In the genomic region with DNA sequence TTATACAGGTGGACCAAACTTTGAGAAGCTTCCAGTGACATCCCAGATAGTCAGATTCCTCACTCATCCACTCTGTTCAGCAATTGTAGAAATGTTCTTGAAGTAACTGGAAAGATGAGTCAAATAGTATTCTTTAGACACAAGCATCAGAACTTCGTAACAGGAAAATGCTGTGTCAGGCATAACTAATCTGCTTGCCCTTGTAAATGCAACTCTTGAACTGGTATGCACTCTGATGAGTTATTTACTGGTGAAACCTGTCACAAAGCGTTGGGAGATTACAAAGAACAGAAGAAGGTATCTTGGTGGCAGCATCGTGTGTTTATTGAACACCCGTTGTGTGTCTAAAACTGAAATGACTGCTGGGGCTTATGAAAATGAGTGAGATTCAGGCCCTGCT, we compare ENCODE assay signal across 27 cellular contexts. TPM values are rescaled to one million over a fixed set of nuclear protein-coding genes. Genes with fewer than 3 reads are reported as not detected.
A peak's percentile ranks its signal among the peaks of the same experiment; 100 is the strongest.
DNase-seq lines count a peak whose midpoint lies in the region; ATAC-seq and TF ChIP-seq lines count a peak whose summit lies in the region.
"Had no signal": no experiment of that assay in that cellular context is flagged by ENCODE, and none has a peak within 500 bp of the region (broad histone marks: within the 10 kb centered on the region; RNA-seq: fewer than 3 reads in every experiment).

No MANE protein-coding gene starts in this region.

- H3K79me1 ChIP-seq in mesenchymal stem cell (replicated peaks; ENCODE audit: low read length, poor library complexity, severe bottlenecking), result peaks cover 27% of the 10 kb centered on the region

- H3K27me3 ChIP-seq in A673 (replicated peaks; ENCODE audit: insufficient read depth, low read depth, low read length, poor library complexity), result no peaks in the 10 kb centered on the region
- H3K27me3 ChIP-seq in cardiac muscle cell, result no peaks in the 10 kb centered on the region
- no peaks in the 10 kb centered on the region for H3K27me3 ChIP-seq in mesenchymal stem cell (ENCODE audit: control insufficient read depth in 1 of 2, insufficient read depth in 1 of 2, low read length in 2 of 2)

- H3K23ac ChIP-seq in mesenchymal stem cell (ENCODE audit: low read length in 2 of 2), result no peak overlapping the region

- peak overlapping the region in 1 of 2 experiments; percentile 42 for H2BK12ac ChIP-seq in mesenchymal stem cell (ENCODE audit: low read length in 2 of 2)

- H3K27ac ChIP-seq in A673 (ENCODE audit: low read depth, low read length, poor library complexity, severe bottlenecking) (peak overlapping the region; percentile 33), cardiac muscle cell (peak overlapping the region; percentile 43), mesenchymal stem cell (ENCODE audit: low read length, poor library complexity, severe bottlenecking) (no peak overlapping the region)
- H3K27ac ChIP-seq: thoracic aorta had no signal

- no peak overlapping the region for H4K8ac ChIP-seq in mesenchymal stem cell (ENCODE audit: low read length)

- H2BK5ac ChIP-seq in mesenchymal stem cell (ENCODE audit: low read depth, low read length, poor library complexity, severe bottlenecking), result no peak overlapping the region

- H3K36me3 ChIP-seq in A673 (ENCODE audit: insufficient read depth, low read length, poor library complexity, severe bottlenecking), result no peaks in the 10 kb centered on the region
- H3K36me3 ChIP-seq in cardiac muscle cell, result no peaks in the 10 kb centered on the region
- H3K36me3 ChIP-seq in mesenchymal stem cell (ENCODE audit: control insufficient read depth in 1 of 2, insufficient read depth in 2 of 2, low read depth in 1 of 2, low read length in 2 of 2), result peaks cover 4 to 29% of the 10 kb centered on the region in 2 experiments
- H3K36me3 ChIP-seq: thoracic aorta had no signal

- no peak overlapping the region for H2BK120ac ChIP-seq in mesenchymal stem cell (ENCODE audit: low read depth, low read length)

- peaks cover 23% of the 10 kb centered on the region for H3K4me1 Mint-ChIP-seq in activated CD4-positive, alpha-beta memory T cell treated with anti-CD3 and anti-CD28 coated beads, Interleukin-2, amount 10 ng/mL, durations not matched to agents 7 days and 5 days
- no peaks in the 10 kb centered on the region for H3K4me1 Mint-ChIP-seq in activated naive CD8-positive, alpha-beta T cell treated with anti-CD3 and anti-CD28 coated beads for 36 hours
- H3K4me1 Mint-ChIP-seq: CD14-positive monocyte had no signal

- DNase-seq in A673 (ENCODE audit: low spot score), result no peak
- no peak for DNase-seq in activated CD4-positive, alpha-beta memory T cell treated with anti-CD3 and anti-CD28 coated beads, Interleukin-2, amount 10 ng/mL, durations not matched to agents 7 days and 5 days
- DNase-seq in cardiac muscle cell (ENCODE audit: low read depth in 1 of 2, low spot score in 1 of 2), result no peak
- peak; percentile 22 for DNase-seq in mesenchymal stem cell
- DNase-seq in activated naive CD8-positive, alpha-beta T cell treated with anti-CD3 and anti-CD28 coated beads for 36 hours, result no peak
- DNase-seq in NCI-H146 treated with DMSO at 0.1 percent for 48 hours (lab: John Stamatoyannopoulos, UW; ENCODE audit: unreplicated experiment), result no peak
- DNase-seq: activated CD4-positive, alpha-beta T cell treated with anti-CD3 and anti-CD28 coated beads, Interleukin-2, amount 50 U/mL, for 48 hours; activated naive CD4-positive, alpha-beta T cell treated with anti-CD3 and anti-CD28 coated beads for 36 hours; activated T-cell treated with anti-CD3 and anti-CD28 coated beads, Interleukin-2, amount 50 U/mL, for 4 hours; amygdala; dermis blood vessel endothelial cell; glutamatergic neuron; Karpas-422; left colon; naive B cell; NCI-H1092; NCI-H2081; NCI-H446 treated with DMSO at 0.1 percent for 48 hours; nucleus accumbens; stimulated activated CD4-positive, alpha-beta T cell treated with anti-CD3 and anti-CD28 coated beads, Interleukin-12 subunit alpha, Interleukin-12 subunit beta, amount 100 ng/mL, for 4 hours; stimulated activated CD4-positive, alpha-beta T cell treated with anti-CD3 and anti-CD28 coated beads, Interleukin-4, amount 100 ng/mL, for 4 hours; stimulated activated naive CD4-positive, alpha-beta T cell treated with Interleukin-2 at 50 U/mL for 16 hours had no signal

- peak overlapping the region; percentile 65 for H3K27ac Mint-ChIP-seq in activated CD4-positive, alpha-beta memory T cell treated with anti-CD3 and anti-CD28 coated beads, Interleukin-2, amount 10 ng/mL, durations not matched to agents 7 days and 5 days
- H3K27ac Mint-ChIP-seq in activated naive CD8-positive, alpha-beta T cell treated with anti-CD3 and anti-CD28 coated beads for 36 hours, result no peak overlapping the region
- H3K27ac Mint-ChIP-seq: activated naive CD4-positive, alpha-beta T cell treated with anti-CD3 and anti-CD28 coated beads for 36 hours had no signal

- CTCF ChIA-PET in A673 (lab: Charles Lee), result no interaction called here
- CTCF ChIA-PET in activated CD4-positive, alpha-beta memory T cell treated with anti-CD3 and anti-CD28 coated beads, Interleukin-2, amount 10 ng/mL, durations not matched to agents 7 days and 5 days (lab: Charles Lee), result interaction anchor here (1.0 kb wide), 1 partner anchor 11 kb away, joined by 3 read pairs; the partner anchor contains the start of gene DUSP6

- H3K4me1 ChIP-seq in A673 (ENCODE audit: insufficient read depth, low read length, poor library complexity, severe bottlenecking) (peaks cover 43% of the 10 kb centered on the region), cardiac muscle cell (ENCODE audit: low read depth) (no peaks in the 10 kb centered on the region), mesenchymal stem cell (ENCODE audit: control insufficient read depth, insufficient read depth, low read depth, low read length) (peaks cover 3% of the 10 kb centered on the region)

- H3K4me2 ChIP-seq in mesenchymal stem cell (ENCODE audit: low read length, poor library complexity, severe bottlenecking), result no peak overlapping the region

- WGBS in mesenchymal stem cell, result 60% methylated on average over 4 of the region's 4 CpGs

- intact Hi-C loops in A673 (cut with micrococcal nuclease; ENCODE audit: unreplicated experiment), result no loop called here

- H2AK5ac ChIP-seq in mesenchymal stem cell (ENCODE audit: low read length, severe bottlenecking), result no peak overlapping the region

- no peaks in the 10 kb centered on the region for H3K9me3 Mint-ChIP-seq in activated CD4-positive, alpha-beta memory T cell treated with anti-CD3 and anti-CD28 coated beads, Interleukin-2, amount 10 ng/mL, durations not matched to agents 7 days and 5 days
- no peaks in the 10 kb centered on the region for H3K9me3 Mint-ChIP-seq in activated naive CD8-positive, alpha-beta T cell treated with anti-CD3 and anti-CD28 coated beads for 36 hours
- H3K9me3 Mint-ChIP-seq: activated naive CD4-positive, alpha-beta T cell treated with anti-CD3 and anti-CD28 coated beads for 36 hours; activated T-cell treated with anti-CD3 and anti-CD28 coated beads, Interleukin-2, amount 50 U/mL, for 4 hours; CD14-positive monocyte; naive B cell had no signal

- no peak overlapping the region for H3K4me3 ChIP-seq in A673 (ENCODE audit: low read depth, low read length, poor library complexity, severe bottlenecking)
- no peak overlapping the region for H3K4me3 ChIP-seq in cardiac muscle cell
- H3K4me3 ChIP-seq in mesenchymal stem cell (ENCODE audit: insufficient read depth in 1 of 2, low read depth in 1 of 2, low read length in 2 of 2), result no peak overlapping the region
- H3K4me3 ChIP-seq: GM12878, thoracic aorta had no signal

- no peak overlapping the region for H3K18ac ChIP-seq in mesenchymal stem cell (ENCODE audit: low read depth in 1 of 2, low read length in 2 of 2)

- BruUV-seq in A673 (replicated peaks; lab: Mats Ljungman, UMichigan), result no TSS peak

- H3K9me3 ChIP-seq in A673 (ENCODE audit: low read depth, low read length, poor library complexity, severe bottlenecking), result no peaks in the 10 kb centered on the region
- no peaks in the 10 kb centered on the region for H3K9me3 ChIP-seq in cardiac muscle cell (ENCODE audit: low read depth)
- H3K9me3 ChIP-seq in mesenchymal stem cell (ENCODE audit: control insufficient read depth, low read length), result no peaks in the 10 kb centered on the region
- H3K9me3 ChIP-seq: thoracic aorta had no signal

- no peak for TF ChIP-seq CTCF in A673 (conservative IDR thresholded peaks at IDR 0.05; ENCODE audit: low read depth, low read length)
- TF ChIP-seq CTCF in cardiac muscle cell (IDR thresholded peaks at IDR 0.05; ENCODE audit: low read depth, low read length), result no peak

- no peaks in the 10 kb centered on the region for H3K27me3 Mint-ChIP-seq in activated CD4-positive, alpha-beta memory T cell treated with anti-CD3 and anti-CD28 coated beads, Interleukin-2, amount 10 ng/mL, durations not matched to agents 7 days and 5 days
- H3K27me3 Mint-ChIP-seq in activated naive CD8-positive, alpha-beta T cell treated with anti-CD3 and anti-CD28 coated beads for 36 hours, result peaks cover 4% of the 10 kb centered on the region
- H3K27me3 Mint-ChIP-seq: naive B cell had no signal

- H3K14ac ChIP-seq in mesenchymal stem cell (ENCODE audit: low read length in 2 of 2), result no peak overlapping the region

- no peak overlapping the region for H3K9ac ChIP-seq in mesenchymal stem cell (ENCODE audit: low read length)

- no peak overlapping the region for H3K4ac ChIP-seq in mesenchymal stem cell (ENCODE audit: low read depth in 1 of 2, low read length in 2 of 2)

- POLR2A ChIA-PET in A673 (lab: Charles Lee; ENCODE audit: low non-redundant PET), result interaction anchor here (0.6 kb wide), 1 partner anchor 21 kb away, joined by 3 read pairs; no protein-coding TSS in a partner anchor
- POLR2A ChIA-PET in activated CD4-positive, alpha-beta memory T cell treated with anti-CD3 and anti-CD28 coated beads, Interleukin-2, amount 10 ng/mL, durations not matched to agents 7 days and 5 days (lab: Charles Lee), result interaction anchor here (0.8 to 3.3 kb wide), 5 partner anchors 9 to 17 kb away, joined by 3 to 29 read pairs (median 5); partner anchors contain the start of gene DUSP6

- no peak overlapping the region for H2BK15ac ChIP-seq in mesenchymal stem cell (ENCODE audit: low read depth, poor library complexity, severe bottlenecking)

- H3K4me3 Mint-ChIP-seq in activated CD4-positive, alpha-beta memory T cell treated with anti-CD3 and anti-CD28 coated beads, Interleukin-2, amount 10 ng/mL, durations not matched to agents 7 days and 5 days, result no peak overlapping the region
- H3K4me3 Mint-ChIP-seq in activated naive CD8-positive, alpha-beta T cell treated with anti-CD3 and anti-CD28 coated beads for 36 hours, result no peak overlapping the region
- H3K4me3 Mint-ChIP-seq: activated naive CD4-positive, alpha-beta T cell treated with anti-CD3 and anti-CD28 coated beads for 36 hours; activated T-cell treated with anti-CD3 and anti-CD28 coated beads, Interleukin-2, amount 50 U/mL, for 4 hours; CD14-positive monocyte; naive B cell had no signal

- peaks cover 7% of the 10 kb centered on the region for H3K36me3 Mint-ChIP-seq in activated CD4-positive, alpha-beta memory T cell treated with anti-CD3 and anti-CD28 coated beads, Interleukin-2, amount 10 ng/mL, durations not matched to agents 7 days and 5 days (ENCODE audit: low read depth)
- no peaks in the 10 kb centered on the region for H3K36me3 Mint-ChIP-seq in activated naive CD8-positive, alpha-beta T cell treated with anti-CD3 and anti-CD28 coated beads for 36 hours

- H2AFZ ChIP-seq in mesenchymal stem cell (ENCODE audit: low read depth, low read length), result no peak overlapping the region

- no peak overlapping the region for H4K91ac ChIP-seq in mesenchymal stem cell (ENCODE audit: low read length)

- ATAC-seq in GM21576 (IDR thresholded peaks at IDR 0.05; ENCODE audit: unreplicated experiment) (no peak), GM21619 (IDR thresholded peaks at IDR 0.05; ENCODE audit: unreplicated experiment) (no peak)
- ATAC-seq: GM12878, left colon had no signal

RNA-seq across cellular contexts. Expression of gene DUSP6, which starts 10.8 kb away (rescaled TPM):
- total RNA-seq in A673 (2021) (207 and 226 TPM in 2 replicates), cardiac muscle cell (200 and 260 TPM in 2 replicates)
- total RNA-seq in activated CD4-positive, alpha-beta memory T cell treated with anti-CD3 and anti-CD28 coated beads, Interleukin-2, amount 10 ng/mL, durations not matched to agents 7 days and 5 days, result 100 to 1,000 TPM; 170 to 171 TPM
- polyA plus RNA-seq in cardiac muscle cell, result 177 and 191 TPM in 2 replicates
- polyA plus RNA-seq in mesenchymal stem cell (2013, experiment 1 of 2), result 111 TPM
- polyA plus RNA-seq in mesenchymal stem cell (2013, experiment 2 of 2), result 114 TPM
- total RNA-seq in activated naive CD8-positive, alpha-beta T cell treated with anti-CD3 and anti-CD28 coated beads for 36 hours, result 10 to 100 TPM; 15.3 to 15.6 TPM

Comparison
In these comparisons a context has a peak if more than half of its experiments do, and no peak if none do; other contexts are left out.
1. RNA of gene DUSP6, which starts 10.8 kb away (total RNA-seq): 207 to 226 TPM in A673, 200 to 260 TPM in cardiac muscle cell and 170 to 171 TPM in activated CD4-positive, alpha-beta memory T cell treated with anti-CD3 and anti-CD28 coated beads, Interleukin-2, amount 10 ng/mL, durations not matched to agents 7 days and 5 days; 15.3 to 15.6 TPM in activated naive CD8-positive, alpha-beta T cell treated with anti-CD3 and anti-CD28 coated beads for 36 hours; every median in the first group is over 10 times any median in the second.